In the genomic region with DNA sequence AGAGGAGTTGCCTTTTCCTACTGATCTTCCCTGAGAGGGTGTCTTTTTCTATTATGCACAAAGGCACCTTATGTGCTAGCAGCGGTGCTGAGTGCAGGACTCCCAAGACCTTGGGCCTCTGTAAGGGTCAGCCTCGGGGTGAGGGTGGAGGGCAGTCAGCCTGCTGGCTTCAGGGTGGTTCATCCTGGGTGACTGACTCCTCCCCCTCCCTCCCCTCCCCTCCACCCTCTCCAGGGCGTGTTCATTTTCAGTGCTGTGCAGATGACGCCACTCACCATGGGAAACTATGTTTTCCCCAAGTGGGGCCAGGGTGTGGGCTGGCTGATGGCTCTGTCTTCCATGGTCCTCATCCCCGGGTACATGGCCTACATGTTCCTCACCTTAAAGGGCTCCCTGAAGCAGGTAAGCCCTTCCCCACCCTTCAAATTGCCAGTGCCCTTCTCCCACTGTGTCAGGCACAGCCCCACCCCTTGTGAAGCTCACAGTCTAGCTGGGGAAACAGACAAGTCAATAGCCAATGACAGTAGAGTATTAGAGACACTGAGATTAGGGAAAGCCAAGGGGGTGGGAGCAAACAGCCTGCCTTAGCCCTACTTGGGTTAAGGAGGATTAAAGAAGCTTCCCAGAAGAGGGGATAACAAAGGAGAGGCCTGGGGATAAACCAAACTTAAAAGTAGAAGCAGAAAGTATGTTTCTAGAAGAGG, we compare ENCODE assay signal across 19 cellular contexts. TPM values are rescaled to one million over a fixed set of nuclear protein-coding genes. Genes with fewer than 3 reads are reported as not detected.
DNase-seq lines count a peak whose midpoint lies in the region; ATAC-seq and TF ChIP-seq lines count a peak whose summit lies in the region.
"Had no signal": no experiment of that assay in that cellular context is flagged by ENCODE, and none has a peak within 500 bp of the region (broad histone marks: within the 10 kb centered on the region; RNA-seq: fewer than 3 reads in every experiment).

No MANE protein-coding gene starts in this region.

- POLR2A ChIA-PET in RWPE1 (lab: Yijun Ruan, JAX; ENCODE audit: low non-redundant PET) = no interaction called here

- intact Hi-C loops in cardiac septum (cut with DNase I) (no loop called here), left cardiac atrium (cut with DNase I) (no loop called here)

- H3K4me1 Mint-ChIP-seq in activated naive CD4-positive, alpha-beta T cell treated with anti-CD3 and anti-CD28 coated beads, Interleukin-2, amount 10 ng/mL, durations not matched to agents 7 days and 5 days = no peaks in the 10 kb centered on the region
- H3K4me1 Mint-ChIP-seq: CD14-positive monocyte had no signal

- ATAC-seq in left cardiac atrium = no peak
- ATAC-seq in esophagus mucosa = peak; percentile 10
- ATAC-seq in GM18909 (IDR thresholded peaks at IDR 0.05; ENCODE audit: poor library complexity, unreplicated experiment) = no peak
- ATAC-seq: CD8-positive, alpha-beta T cell; GM12878 had no signal

- DNase-seq in cardiac septum (ENCODE audit: low spot score) (peak; percentile 35), left cardiac atrium (no peak), RWPE1 (ENCODE audit: low spot score) (peak; percentile 6), inferior parietal cortex (ENCODE audit: extremely low spot score) (no peak)
- no peak for DNase-seq in activated naive CD4-positive, alpha-beta T cell treated with anti-CD3 and anti-CD28 coated beads, Interleukin-2, amount 10 ng/mL, durations not matched to agents 7 days and 5 days
- no peak for DNase-seq in activated CD4-positive, alpha-beta T cell treated with anti-CD3 and anti-CD28 coated beads for 48 hours
- DNase-seq: Caco-2; CD8-positive, alpha-beta T cell; DMS 273 treated with DMSO at 0.1 percent for 48 hours; DMS79; GM23248; H7 had no signal

- CTCF ChIA-PET in RWPE1 (lab: Yijun Ruan, JAX) = interaction anchor here (0.5 to 0.7 kb wide), 2 partner anchors 351 to 594 kb away, joined by 3 read pairs; no protein-coding TSS in a partner anchor
- CTCF ChIA-PET in activated naive CD4-positive, alpha-beta T cell treated with anti-CD3 and anti-CD28 coated beads, Interleukin-2, amount 10 ng/mL, durations not matched to agents 7 days and 5 days (lab: Charles Lee) = no interaction called here

- H3K27ac ChIP-seq in RWPE1 = no peak overlapping the region
- H3K27ac ChIP-seq: 22Rv1, GM23248 had no signal

- H3K27me3 Mint-ChIP-seq in activated naive CD4-positive, alpha-beta T cell treated with anti-CD3 and anti-CD28 coated beads, Interleukin-2, amount 10 ng/mL, durations not matched to agents 7 days and 5 days = peaks cover 42% of the 10 kb centered on the region

- H3K9me3 Mint-ChIP-seq in activated naive CD4-positive, alpha-beta T cell treated with anti-CD3 and anti-CD28 coated beads, Interleukin-2, amount 10 ng/mL, durations not matched to agents 7 days and 5 days = no peaks in the 10 kb centered on the region
- H3K9me3 Mint-ChIP-seq: CD8-positive, alpha-beta T cell had no signal

- H3K27ac Mint-ChIP-seq in activated naive CD4-positive, alpha-beta T cell treated with anti-CD3 and anti-CD28 coated beads, Interleukin-2, amount 10 ng/mL, durations not matched to agents 7 days and 5 days = no peak overlapping the region
- H3K27ac Mint-ChIP-seq: CD14-positive monocyte; CD8-positive, alpha-beta T cell had no signal

- H3K4me3 Mint-ChIP-seq in activated naive CD4-positive, alpha-beta T cell treated with anti-CD3 and anti-CD28 coated beads, Interleukin-2, amount 10 ng/mL, durations not matched to agents 7 days and 5 days = no peak overlapping the region
- H3K4me3 Mint-ChIP-seq: CD14-positive monocyte; CD8-positive, alpha-beta T cell had no signal

- no peak for TF ChIP-seq CTCF in RWPE1 (conservative IDR thresholded peaks at IDR 0.05; ENCODE audit: low read depth)

- H3K36me3 Mint-ChIP-seq in activated naive CD4-positive, alpha-beta T cell treated with anti-CD3 and anti-CD28 coated beads, Interleukin-2, amount 10 ng/mL, durations not matched to agents 7 days and 5 days = no peaks in the 10 kb centered on the region
- H3K36me3 Mint-ChIP-seq: CD14-positive monocyte; CD8-positive, alpha-beta T cell had no signal

RNA-seq across cellular contexts. Expression of a gene that starts 41.9 kb away (rescaled TPM):
- total RNA-seq in cardiac septum (2.1 TPM), left cardiac atrium (1 to 10 TPM; 1.1 to 1.2 TPM), esophagus mucosa (6.3 TPM)
- total RNA-seq: A673; Caco-2; CD8-positive, alpha-beta T cell; G401; GM12878; GM23248 had no signal

Comparison
In these comparisons a context has a peak if more than half of its experiments do, and no peak if none do; other contexts are left out.
1. DNase-seq: peak in cardiac septum (single experiment) and RWPE1 (single experiment); none in left cardiac atrium (single experiment), inferior parietal cortex (single experiment), activated naive CD4-positive, alpha-beta T cell treated with anti-CD3 and anti-CD28 coated beads, Interleukin-2, amount 10 ng/mL, durations not matched to agents 7 days and 5 days (single experiment) and activated CD4-positive, alpha-beta T cell treated with anti-CD3 and anti-CD28 coated beads for 48 hours (single experiment).